In the genomic region with DNA sequence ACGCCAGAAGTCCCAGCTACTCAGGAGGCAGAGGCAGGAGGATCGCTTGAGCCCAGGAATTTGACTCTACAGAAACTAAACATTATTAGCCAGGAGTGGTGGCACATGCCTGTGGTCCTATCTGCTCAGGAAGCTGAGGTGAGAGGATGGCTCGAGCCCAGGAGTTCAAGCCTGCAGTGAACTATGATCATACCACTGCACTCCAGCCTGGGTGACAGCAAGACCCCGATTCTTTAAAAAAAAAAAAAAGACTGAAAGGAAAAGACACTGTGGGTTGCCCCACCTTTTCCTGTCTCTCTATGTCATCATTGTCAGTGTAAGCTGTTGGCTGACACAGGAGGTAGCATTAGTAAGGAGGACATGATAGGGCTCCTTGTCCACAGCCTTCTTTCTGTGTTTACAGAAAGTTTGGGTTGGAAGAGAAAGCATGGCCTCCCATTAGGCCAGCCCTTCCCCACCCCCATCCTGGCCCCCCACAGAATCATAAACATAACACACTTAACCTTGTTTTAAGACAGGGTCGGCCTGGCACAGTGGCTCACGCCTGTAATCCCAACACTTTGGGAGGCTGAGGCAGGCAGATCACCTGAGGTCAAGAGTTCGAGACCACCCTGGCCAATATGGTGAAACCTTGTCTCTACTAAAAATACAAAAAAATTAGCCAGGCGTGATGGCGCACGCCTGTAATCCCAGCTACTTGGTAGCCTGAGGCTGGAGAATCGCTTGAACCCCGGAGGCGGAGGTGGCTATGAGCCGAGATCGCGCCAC, we compare ENCODE assay signal across 9 cellular contexts. TPM values are rescaled to one million over a fixed set of nuclear protein-coding genes. Genes with fewer than 3 reads are reported as not detected.
DNase-seq lines count a peak whose midpoint lies in the region; ATAC-seq and TF ChIP-seq lines count a peak whose summit lies in the region.
"Had no signal": no experiment of that assay in that cellular context is flagged by ENCODE, and none has a peak within 500 bp of the region (broad histone marks: within the 10 kb centered on the region; RNA-seq: fewer than 3 reads in every experiment).

No MANE protein-coding gene starts in this region.

- H3K4me3 ChIP-seq in CD8-positive, alpha-beta T cell (ENCODE audit: low read depth, low read length), result peak overlapping the region; percentile 40
- no peak overlapping the region for H3K4me3 ChIP-seq in HUES64 (ENCODE audit: low read length)
- H3K4me3 ChIP-seq in tibial nerve, result no peak overlapping the region
- no peak overlapping the region for H3K4me3 ChIP-seq in prostate gland

- DNase-seq in CD8-positive, alpha-beta T cell, result peak in 4 of 7 experiments; percentile 7 to 57 (median 36)
- DNase-seq in activated B cell treated with CpG ODN at 0.5 μM for 24 hours, result no peak
- DNase-seq in islet precursor cell, result peak; percentile 58
- DNase-seq in NCI-H526 treated with DMSO at 0.1 percent for 48 hours (lab: John Stamatoyannopoulos, UW), result no peak
- no peak for DNase-seq in tibial nerve (ENCODE audit: low spot score in 2 of 2)
- no peak for DNase-seq in prostate gland (ENCODE audit: low spot score)
- no peak for DNase-seq in mucosa of gallbladder (ENCODE audit: low spot score)

- no peaks in the 10 kb centered on the region for H3K27me3 ChIP-seq in CD8-positive, alpha-beta T cell (ENCODE audit: insufficient read depth, low read length)
- H3K27me3 ChIP-seq in HUES64 (ENCODE audit: insufficient read depth, low read length), result no peaks in the 10 kb centered on the region
- no peaks in the 10 kb centered on the region for H3K27me3 ChIP-seq in tibial nerve
- H3K27me3 ChIP-seq in prostate gland (replicated peaks; ENCODE audit: insufficient read depth), result no peaks in the 10 kb centered on the region

- H3K4me3 Mint-ChIP-seq in CD8-positive, alpha-beta T cell, result peak overlapping the region; percentile 73
- H3K4me3 Mint-ChIP-seq in activated B cell treated with CpG ODN at 0.5 μM for 24 hours, result no peak overlapping the region

- H3K4me1 Mint-ChIP-seq in CD8-positive, alpha-beta T cell (ENCODE audit: low read depth), result peaks cover 71% of the 10 kb centered on the region
- peaks cover 43% of the 10 kb centered on the region for H3K4me1 Mint-ChIP-seq in activated B cell treated with CpG ODN at 0.5 μM for 24 hours

- 92% methylated on average over 16 of the region's 16 CpGs for WGBS in HUES64
- WGBS in tibial nerve, 2 donors, result 84 to 88% methylated on average over 16 of the region's 16 CpGs
- 89% methylated on average over 16 of the region's 16 CpGs for WGBS in prostate gland

- no peaks in the 10 kb centered on the region for H3K36me3 Mint-ChIP-seq in CD8-positive, alpha-beta T cell
- no peaks in the 10 kb centered on the region for H3K36me3 Mint-ChIP-seq in activated B cell treated with CpG ODN at 0.5 μM for 24 hours (ENCODE audit: low read depth)

- H3K36me3 ChIP-seq in CD8-positive, alpha-beta T cell (ENCODE audit: insufficient read depth, low read length), result no peaks in the 10 kb centered on the region
- H3K36me3 ChIP-seq in HUES64 (ENCODE audit: insufficient read depth, low read length), result no peaks in the 10 kb centered on the region
- H3K36me3 ChIP-seq in tibial nerve, result no peaks in the 10 kb centered on the region
- H3K36me3 ChIP-seq in prostate gland, result no peaks in the 10 kb centered on the region

- no peaks in the 10 kb centered on the region for H3K27me3 Mint-ChIP-seq in CD8-positive, alpha-beta T cell (ENCODE audit: low read depth)
- H3K27me3 Mint-ChIP-seq in activated B cell treated with CpG ODN at 0.5 μM for 24 hours, result no peaks in the 10 kb centered on the region

- H3K27ac ChIP-seq in CD8-positive, alpha-beta T cell (ENCODE audit: low read depth, low read length), result peak overlapping the region; percentile 68
- H3K27ac ChIP-seq in HUES64 (ENCODE audit: low read depth, low read length), result 0 out of 2 replicates have a peak overlapping the region, but pooled peaks have one; percentile 5
- peak overlapping the region in 1 of 4 donors; percentile 38 for H3K27ac ChIP-seq in tibial nerve
- H3K27ac ChIP-seq in prostate gland, result no peak overlapping the region

- TF ChIP-seq EP300 in tibial nerve (IDR thresholded peaks at IDR 0.05), result no peak

- H3K9me3 ChIP-seq in CD8-positive, alpha-beta T cell (ENCODE audit: low read length), result no peaks in the 10 kb centered on the region
- H3K9me3 ChIP-seq in HUES64 (ENCODE audit: insufficient read depth, low read depth, low read length) (no peaks in the 10 kb centered on the region), tibial nerve (no peaks in the 10 kb centered on the region), prostate gland (no peaks in the 10 kb centered on the region)

- ATAC-seq in CD8-positive, alpha-beta T cell, result peak; percentile 75
- peak; percentile 23 for ATAC-seq in activated B cell treated with CpG ODN at 0.5 μM for 24 hours (ENCODE audit: low read depth)
- ATAC-seq: SK-N-SH treated with all-trans-retinoic acid at 6 μM for 48 hours had no signal

- intact Hi-C loops in CD8-positive, alpha-beta T cell (cut with DNase I, micrococcal nuclease), result loop anchor here (1.0 to 5.0 kb wide), 5 partner anchors 20 to 105 kb away; a partner anchor contains a TSS
- intact Hi-C loops in activated B cell treated with CpG ODN at 0.5 μM for 24 hours (cut with micrococcal nuclease) (loop anchor here (1.0 to 5.0 kb wide), 3 partner anchors 20 to 65 kb away; a partner anchor contains a TSS), prostate gland (cut with DNase I) (no loop called here)

- H3K9me3 Mint-ChIP-seq in CD8-positive, alpha-beta T cell, result no peaks in the 10 kb centered on the region
- no peaks in the 10 kb centered on the region for H3K9me3 Mint-ChIP-seq in activated B cell treated with CpG ODN at 0.5 μM for 24 hours

- CTCF ChIA-PET in CD8-positive, alpha-beta T cell (lab: Charles Lee), result interaction anchor here (0.6 to 4.6 kb wide), 10 partner anchors 15 to 640 kb away, joined by 3 to 18 read pairs (median 4); a partner anchor contains a TSS
- CTCF ChIA-PET in activated B cell treated with CpG ODN at 0.5 μM for 24 hours (lab: Charles Lee), result interaction anchor here (0.5 to 1.6 kb wide), 6 partner anchors 17 to 283 kb away, joined by 3 to 6 read pairs (median 3); a partner anchor contains a TSS

- no peak for TF ChIP-seq CTCF in CD8-positive, alpha-beta T cell (IDR thresholded peaks at IDR 0.05)
- TF ChIP-seq CTCF in activated B cell treated with CpG ODN at 0.5 μM for 24 hours (IDR thresholded peaks at IDR 0.05), result no peak
- TF ChIP-seq CTCF in tibial nerve (IDR thresholded peaks at IDR 0.05), result no peak
- TF ChIP-seq CTCF in prostate gland (IDR thresholded peaks at IDR 0.05), result no peak

- TF ChIP-seq POLR2A in tibial nerve (IDR thresholded peaks at IDR 0.05), result no peak
- TF ChIP-seq POLR2A in prostate gland (IDR thresholded peaks at IDR 0.05), result no peak

- no peak overlapping the region for H3K9ac ChIP-seq in HUES64 (ENCODE audit: low read depth, low read length)

- POLR2A ChIA-PET in CD8-positive, alpha-beta T cell (lab: Charles Lee), result interaction anchor here (0.6 to 10.4 kb wide), 10 partner anchors 15 to 419 kb away, joined by 3 to 148 read pairs (median 4); a partner anchor contains a TSS
- POLR2A ChIA-PET in activated B cell treated with CpG ODN at 0.5 μM for 24 hours (lab: Charles Lee), result interaction anchor here (0.6 to 2.9 kb wide), 13 partner anchors 14 to 292 kb away, joined by 3 to 42 read pairs (median 5); a partner anchor contains a TSS

- peak overlapping the region; percentile 98 for H3K27ac Mint-ChIP-seq in CD8-positive, alpha-beta T cell
- H3K27ac Mint-ChIP-seq in activated B cell treated with CpG ODN at 0.5 μM for 24 hours, result peak overlapping the region; percentile 91

- H3K4me1 ChIP-seq in CD8-positive, alpha-beta T cell (ENCODE audit: insufficient read depth, low read length), result peaks cover 73% of the 10 kb centered on the region
- H3K4me1 ChIP-seq in HUES64 (ENCODE audit: insufficient read depth, low read length), result peaks cover 9% of the 10 kb centered on the region; the same call in 1 of the 2 replicates
- no peaks in the 10 kb centered on the region for H3K4me1 ChIP-seq in tibial nerve
- peaks cover 4% of the 10 kb centered on the region for H3K4me1 ChIP-seq in prostate gland (replicated peaks)

RNA-seq across cellular contexts. Expression of a gene that starts 20.6 kb away (rescaled TPM):
- total RNA-seq in CD8-positive, alpha-beta T cell, result 100 to 1,000 TPM; 129 to 130 TPM
- 6.5 TPM for polyA plus RNA-seq in HUES64 (2013, experiment 1 of 2)
- 6.8 TPM for polyA plus RNA-seq in HUES64 (2013, experiment 2 of 2)
- total RNA-seq in activated B cell treated with CpG ODN at 0.5 μM for 24 hours (22.8 and 23.6 TPM in 2 replicates), tibial nerve (10 to 100 TPM in 2 of 4 donors, 1 to 10 TPM in 2; 6.0 to 22.8 (median 10.8) TPM), prostate gland (100 to 1,000 TPM in 1 of 2 donors, 10 to 100 TPM in 1; 50.8 to 238 TPM), mucosa of gallbladder (19.1 TPM)

Comparison
In these comparisons a context has a peak if more than half of its experiments do, and no peak if none do; other contexts are left out.
1. DNase-seq: peak in CD8-positive, alpha-beta T cell (4 of 7) and islet precursor cell (single experiment); none in activated B cell treated with CpG ODN at 0.5 μM for 24 hours (single experiment), NCI-H526 treated with DMSO at 0.1 percent for 48 hours (single experiment), tibial nerve (0 of 2), prostate gland (single experiment) and mucosa of gallbladder (single experiment).
2. H3K27ac ChIP-seq: peak in CD8-positive, alpha-beta T cell (single experiment) and HUES64 (single experiment); none in prostate gland (0 of 2).